9 cellular contexts compared by ENCODE assay signal in genomic region chr13:72839831-72840426, GRCh38. TPM values are rescaled to one million over a fixed set of nuclear protein-coding genes. Genes with fewer than 3 reads are reported as not detected.
A peak's percentile ranks its signal among the peaks of the same experiment; 100 is the strongest.
DNase-seq lines count a peak whose midpoint lies in the region; ATAC-seq and TF ChIP-seq lines count a peak whose summit lies in the region.
"Had no signal": no experiment of that assay in that cellular context is flagged by ENCODE, and none has a peak within 500 bp of the region (broad histone marks: within the 10 kb centered on the region; RNA-seq: fewer than 3 reads in every experiment).

No MANE protein-coding gene starts in this region.

- no peaks in the 10 kb centered on the region for H3K9me3 ChIP-seq in ascending aorta
- H3K9me3 ChIP-seq: BLaER1 had no signal

- TF ChIP-seq CTCF in ascending aorta (IDR thresholded peaks at IDR 0.05) = peak in 2 of 3 experiments; percentile 27 to 60

- no peak overlapping the region for H3K4me3 ChIP-seq in ascending aorta
- H3K4me3 ChIP-seq: BLaER1 had no signal

- intact Hi-C loops in ascending aorta (cut with DNase I) = no loop called here

- DNase-seq in NCI-H1436 (lab: John Stamatoyannopoulos, UW) (peak; percentile 28), NCI-H1436 treated with DMSO at 0.1 percent for 48 hours (lab: John Stamatoyannopoulos, UW) (no peak), HPDE6-E6E7 (ENCODE audit: extremely low spot score) (peak; percentile 67), RPMI8226 (peak; percentile 23), ascending aorta (ENCODE audit: low spot score in 2 of 2) (no peak), inferior parietal cortex (ENCODE audit: extremely low spot score) (peak; percentile 47)
- DNase-seq in stimulated activated CD4-positive, alpha-beta T cell treated with anti-CD3 and anti-CD28 coated beads, TNF-alpha, amount 100 ng/mL, for 48 hours (ENCODE audit: low read depth in 3 of 3) = peak in 2 of 3 donors; percentile 6 to 11

- H3K27ac ChIP-seq in ascending aorta = no peak overlapping the region
- H3K27ac ChIP-seq: BLaER1 had no signal

- H3K4me1 ChIP-seq in ascending aorta = no peaks in the 10 kb centered on the region
- H3K4me1 ChIP-seq: BLaER1 had no signal

- H3K27me3 ChIP-seq in ascending aorta = no peaks in the 10 kb centered on the region
- H3K27me3 ChIP-seq: BLaER1 had no signal

- H3K36me3 ChIP-seq in ascending aorta = peaks cover 2 to 12% of the 10 kb centered on the region in 2 donors

- peak; percentile 95 for ATAC-seq in GM21526 (IDR thresholded peaks at IDR 0.05; ENCODE audit: low FRiP score, unreplicated experiment)

RNA-seq across cellular contexts. Expression of gene PIBF1, which starts 58.0 kb away (rescaled TPM):
- 17.0 TPM for total RNA-seq in ascending aorta

RNA-seq across cellular contexts. Expression of gene DIS3, which starts 58.2 kb away (rescaled TPM):
- 12.8 TPM for total RNA-seq in ascending aorta

Comparison
In these comparisons a context has a peak if more than half of its experiments do, and no peak if none do; other contexts are left out.
1. DNase-seq: peak in NCI-H1436 (single experiment), HPDE6-E6E7 (single experiment), RPMI8226 (single experiment), inferior parietal cortex (single experiment) and stimulated activated CD4-positive, alpha-beta T cell treated with anti-CD3 and anti-CD28 coated beads, TNF-alpha, amount 100 ng/mL, for 48 hours (2 of 3); none in NCI-H1436 treated with DMSO at 0.1 percent for 48 hours (single experiment) and ascending aorta (0 of 2).